ENCODE assay signal across 7 cellular contexts in the genomic region with DNA sequence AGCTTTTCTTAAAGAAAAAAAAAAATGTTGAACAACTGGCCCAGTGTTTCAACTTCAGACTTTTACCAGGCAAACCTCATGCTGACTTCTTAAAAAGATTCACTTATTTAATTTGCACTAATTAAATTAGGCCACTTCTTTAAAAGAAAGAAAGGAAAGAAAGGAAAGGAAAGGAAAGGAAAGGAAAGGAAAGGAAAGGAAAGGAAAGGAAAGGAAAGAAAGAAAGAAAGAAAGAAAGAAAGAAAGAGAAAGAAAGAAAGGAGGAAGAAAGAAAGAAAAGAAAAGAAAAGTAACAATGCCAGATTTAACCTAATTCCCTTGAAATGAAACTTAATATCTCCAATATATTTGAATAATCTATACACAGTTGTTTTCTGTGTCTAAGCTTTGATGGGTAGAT.
"Had no signal": no experiment of that assay in that cellular context is flagged by ENCODE, and none has a peak within 500 bp of the region (broad histone marks: within the 10 kb centered on the region; RNA-seq: fewer than 3 reads in every experiment).

No MANE protein-coding gene starts in this region.

- ATAC-seq: GM12878 had no signal

- FAIRE-seq: G401.6, GM12878, GM12891, GM12892, GM18507 had no signal

- DNase-seq: GDM1, GF-D8 had no signal

- H3K4me3 ChIP-seq: GM12878 had no signal
